8 cellular contexts compared by ENCODE assay signal in the genomic region with DNA sequence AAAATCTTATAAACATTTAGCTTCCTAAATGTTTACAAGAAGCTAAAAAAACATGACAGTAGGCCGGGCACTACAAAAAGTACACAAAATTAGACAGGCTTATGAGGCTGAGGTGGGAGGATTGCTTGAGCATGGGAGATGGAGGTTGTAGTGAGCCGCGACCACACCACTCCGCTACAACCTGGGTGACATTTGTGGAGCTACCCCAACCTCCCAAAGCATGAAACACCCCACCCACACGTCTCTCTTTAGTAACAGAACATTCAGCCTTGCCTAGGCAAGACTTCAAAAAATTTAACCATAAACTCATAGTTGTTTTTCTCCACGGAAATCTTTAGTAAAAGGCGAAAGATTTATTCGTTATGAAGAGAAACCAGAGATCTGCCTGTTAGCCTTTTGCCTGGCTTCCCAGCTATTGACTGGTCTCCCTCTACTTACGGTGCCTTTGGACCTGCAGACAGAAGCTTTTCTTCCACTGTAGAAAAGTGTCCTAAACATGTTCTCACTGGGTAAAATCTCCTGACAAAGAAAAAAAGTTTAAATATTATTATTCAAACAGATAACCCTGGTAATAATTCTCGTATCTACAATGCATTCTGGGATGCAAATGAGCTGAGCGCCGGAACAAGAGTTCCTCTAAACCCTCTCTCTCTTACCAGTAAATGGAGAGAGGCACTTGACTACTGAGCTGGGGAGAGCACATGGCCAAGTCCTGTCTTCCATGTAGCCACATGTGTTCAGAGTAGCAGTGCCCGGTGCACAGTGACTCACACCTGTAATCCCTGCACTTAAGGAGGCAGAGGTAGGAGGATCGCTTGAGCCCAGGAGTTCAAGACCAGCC. TPM values are rescaled to one million over a fixed set of nuclear protein-coding genes. Genes with fewer than 3 reads are reported as not detected.
DNase-seq lines count a peak whose midpoint lies in the region; ATAC-seq and TF ChIP-seq lines count a peak whose summit lies in the region.

No MANE protein-coding gene starts in this region.

- WGBS in sigmoid colon, 2 donors, result 28 to 45% methylated on average over 14 of the region's 14 CpGs

- no peaks in the 10 kb centered on the region for H3K9me3 Mint-ChIP-seq in activated T-helper 17 cell treated with anti-CD3 and anti-CD28 coated beads, Interleukin-2, amount 50 U/mL, for 72 hours

- H3K27me3 ChIP-seq in Panc1 (ENCODE audit: control insufficient read depth, insufficient read depth, low read length) (no peaks in the 10 kb centered on the region), sigmoid colon (no peaks in the 10 kb centered on the region)

- POLR2A ChIA-PET in Panc1 (lab: Charles Lee), result interaction anchor here (0.5 to 1.7 kb wide), 19 partner anchors 9 to 285 kb away, joined by 3 to 83 read pairs (median 4); partner anchors contain the start of genes PLK3, RNU5D-1 and RPS8

- CTCF ChIA-PET in Panc1 (lab: Charles Lee), result interaction anchor here (0.6 to 1.1 kb wide), 2 partner anchors 9 to 15 kb away, joined by 3 to 9 read pairs; partner anchors contain the start of gene RNU5D-1

- H3K27ac ChIP-seq in Panc1 (ENCODE audit: low read length) (peak overlapping the region; percentile 97), sigmoid colon (peak overlapping the region in 3 of 4 donors; percentile 1 to 46 (median 18))

- ATAC-seq in GM21528 (IDR thresholded peaks at IDR 0.05; ENCODE audit: low FRiP score, unreplicated experiment) (peak; percentile 71), Panc1 (peak; percentile 98)
- peak; percentile 85 for ATAC-seq in activated T-helper 17 cell treated with anti-CD3 and anti-CD28 coated beads, Interleukin-2, amount 50 U/mL, for 72 hours (replicated peaks)

- H3K27me3 Mint-ChIP-seq in activated T-helper 17 cell treated with anti-CD3 and anti-CD28 coated beads, Interleukin-2, amount 50 U/mL, for 72 hours, result no peaks in the 10 kb centered on the region

- peaks cover 32% of the 10 kb centered on the region for H3K36me3 Mint-ChIP-seq in activated T-helper 17 cell treated with anti-CD3 and anti-CD28 coated beads, Interleukin-2, amount 50 U/mL, for 72 hours (ENCODE audit: low read depth)

- intact Hi-C loops in Panc1 (cut with micrococcal nuclease; ENCODE audit: unreplicated experiment), result no loop called here
- intact Hi-C loops in sigmoid colon (cut with DNase I), result no loop called here

- no peaks in the 10 kb centered on the region for H3K9me3 ChIP-seq in Panc1 (ENCODE audit: control insufficient read depth, insufficient read depth, low read depth, low read length)
- H3K9me3 ChIP-seq in sigmoid colon, result no peaks in the 10 kb centered on the region

- peaks cover 7% of the 10 kb centered on the region for H3K4me1 ChIP-seq in Panc1 (ENCODE audit: control insufficient read depth, insufficient read depth, low read length)
- H3K4me1 ChIP-seq in sigmoid colon, result no peaks in the 10 kb centered on the region

- TF ChIP-seq EP300 in sigmoid colon (IDR thresholded peaks at IDR 0.05), result no peak

- H3K4me3 Mint-ChIP-seq in activated T-helper 17 cell treated with anti-CD3 and anti-CD28 coated beads, Interleukin-2, amount 50 U/mL, for 72 hours, result peak overlapping the region; percentile 86

- in situ Hi-C loops in Panc1 (cut with HindIII; ENCODE audit: low pct_unique_long_range_greater_than_20kb, low sequenced_read_pairs), result no loop called here

- peak in 1 of 2 donors; percentile 69 for TF ChIP-seq POLR2A in sigmoid colon (IDR thresholded peaks at IDR 0.05)

- DNase-seq in Daoy (ENCODE audit: low read depth) (peak; percentile 99), HUDEP-2 (lab: John Stamatoyannopoulos, UW; ENCODE audit: unreplicated experiment in 76 of 76) (peak in 74 of 76 experiments; percentile 24 to 96 (median 84)), Panc1 (ENCODE audit: low read depth, low spot score) (peak; percentile 98), globus pallidus (ENCODE audit: low spot score) (peak; percentile 58), sigmoid colon (peak; percentile 73), COR-L47 (lab: John Stamatoyannopoulos, UW) (no peak)

- BruUV-seq in Panc1 (replicated peaks; lab: Mats Ljungman, UMichigan), result TSS peak; percentile 100

- no peak overlapping the region for H3K4me3 ChIP-seq in Panc1 (ENCODE audit: low read depth in 2 of 2, low read length in 2 of 2)
- no peak overlapping the region for H3K4me3 ChIP-seq in sigmoid colon

- no peak for TF ChIP-seq CTCF in Panc1 (IDR thresholded peaks at IDR 0.05)
- no peak for TF ChIP-seq CTCF in sigmoid colon (IDR thresholded peaks at IDR 0.05)

- H3K36me3 ChIP-seq in Panc1 (ENCODE audit: control insufficient read depth, insufficient read depth, low read length), result no peaks in the 10 kb centered on the region
- H3K36me3 ChIP-seq in sigmoid colon, result no peaks in the 10 kb centered on the region

- peaks cover 51% of the 10 kb centered on the region for H3K4me1 Mint-ChIP-seq in activated T-helper 17 cell treated with anti-CD3 and anti-CD28 coated beads, Interleukin-2, amount 50 U/mL, for 72 hours

- peak overlapping the region; percentile 98 for H3K27ac Mint-ChIP-seq in activated T-helper 17 cell treated with anti-CD3 and anti-CD28 coated beads, Interleukin-2, amount 50 U/mL, for 72 hours

RNA-seq across cellular contexts. Expression of gene RNU5D-1, which starts 9.2 kb away (rescaled TPM):
- not detected in 2 replicates for total RNA-seq in Daoy (2014; rRNA removed; shearing (Covaris generic))
- total RNA-seq in Panc1 (2021; ENCODE audit: unreplicated experiment), result not detected
- polyA plus RNA-seq in Panc1 (2012; ENCODE audit: insufficient read length), result not detected
- not detected for total RNA-seq in activated T-helper 17 cell treated with anti-CD3 and anti-CD28 coated beads, Interleukin-2, amount 50 U/mL, for 72 hours
- total RNA-seq in sigmoid colon, result not detected
- polyA plus RNA-seq in sigmoid colon, result not detected

RNA-seq across cellular contexts. Expression of gene KIF2C, which starts 17.9 kb away (rescaled TPM):
- 110 and 117 TPM in 2 replicates for total RNA-seq in Daoy (2014; rRNA removed; shearing (Covaris generic))
- total RNA-seq in Panc1 (2021; ENCODE audit: unreplicated experiment), result 69.4 TPM
- 24.7 TPM for polyA plus RNA-seq in Panc1 (2012; ENCODE audit: insufficient read length)
- total RNA-seq in activated T-helper 17 cell treated with anti-CD3 and anti-CD28 coated beads, Interleukin-2, amount 50 U/mL, for 72 hours, result 100 to 1,000 TPM in 1 of 2 donors, 10 to 100 TPM in 1; 93.4 to 124 TPM
- total RNA-seq in sigmoid colon, result 1 to 10 TPM in 2 of 4 donors, under 1 TPM in 2; 0.36 to 2.0 (median 1.2) TPM
- polyA plus RNA-seq in sigmoid colon, result 10 to 100 TPM in 1 of 3 donors, 1 to 10 TPM in 1, under 1 TPM in 1; 0.60 to 16.2 (median 3.9) TPM

RNA-seq across cellular contexts. Expression of gene ARMH1, which starts 47.2 kb away (rescaled TPM):
- total RNA-seq in Daoy (2014; rRNA removed; shearing (Covaris generic)), result not detected in 2 replicates
- total RNA-seq in Panc1 (2021; ENCODE audit: unreplicated experiment) (2.8 TPM), sigmoid colon (1 to 10 TPM in 2 of 4 donors, under 1 TPM in 1, not detected in 1; 0.33 to 1.5 (median 1.1) TPM)
- 4.5 TPM for polyA plus RNA-seq in Panc1 (2012; ENCODE audit: insufficient read length)
- total RNA-seq in activated T-helper 17 cell treated with anti-CD3 and anti-CD28 coated beads, Interleukin-2, amount 50 U/mL, for 72 hours, result 10 to 100 TPM; 10.7 to 65.8 TPM
- 10 to 100 TPM in 1 of 3 donors, not detected in 2; 23.0 TPM for polyA plus RNA-seq in sigmoid colon

RNA-seq across cellular contexts. Expression of gene TMEM53, which starts 47.5 kb away (rescaled TPM):
- 5.5 and 8.2 TPM in 2 replicates for total RNA-seq in Daoy (2014; rRNA removed; shearing (Covaris generic))
- total RNA-seq in Panc1 (2021; ENCODE audit: unreplicated experiment) (22.9 TPM), sigmoid colon (1 to 10 TPM; 1.7 to 5.6 (median 4.5) TPM)
- polyA plus RNA-seq in Panc1 (2012; ENCODE audit: insufficient read length), result 47.9 TPM
- total RNA-seq in activated T-helper 17 cell treated with anti-CD3 and anti-CD28 coated beads, Interleukin-2, amount 50 U/mL, for 72 hours, result 1 to 10 TPM; 3.5 to 4.2 TPM
- polyA plus RNA-seq in sigmoid colon, result 10 to 100 TPM; 17.1 to 29.7 (median 19.8) TPM

RNA-seq across cellular contexts. Expression of gene RPS8, which starts 53.6 kb away (rescaled TPM):
- 2,762 and 2,795 TPM in 2 replicates for total RNA-seq in Daoy (2014; rRNA removed; shearing (Covaris generic))
- 1,087 TPM for total RNA-seq in Panc1 (2021; ENCODE audit: unreplicated experiment)
- polyA plus RNA-seq in Panc1 (2012; ENCODE audit: insufficient read length), result 1,474 TPM
- total RNA-seq in activated T-helper 17 cell treated with anti-CD3 and anti-CD28 coated beads, Interleukin-2, amount 50 U/mL, for 72 hours, result 1,000 to 10,000 TPM; 2,475 to 3,183 TPM
- total RNA-seq in sigmoid colon, result 1,000 to 10,000 TPM; 2,554 to 3,717 (median 3,009) TPM
- 1,000 to 10,000 TPM; 1,996 to 3,223 (median 2,310) TPM for polyA plus RNA-seq in sigmoid colon

Comparison
In these comparisons a context has a peak if more than half of its experiments do, and no peak if none do; other contexts are left out.
1. RNA of gene KIF2C, which starts 17.9 kb away (total RNA-seq): 93.4 to 124 TPM in activated T-helper 17 cell treated with anti-CD3 and anti-CD28 coated beads, Interleukin-2, amount 50 U/mL, for 72 hours, 110 to 117 TPM in Daoy and 69.4 TPM in Panc1 (single experiment); 0.36 to 2.0 TPM in sigmoid colon; every median in the first group is over 10 times any median in the second.
2. Peak in every context shown above with its lines, with median percentiles within 50 percentile points of each other: ATAC-seq.